Comparison of ENCODE assay signal across 24 cellular contexts in the genomic region with DNA sequence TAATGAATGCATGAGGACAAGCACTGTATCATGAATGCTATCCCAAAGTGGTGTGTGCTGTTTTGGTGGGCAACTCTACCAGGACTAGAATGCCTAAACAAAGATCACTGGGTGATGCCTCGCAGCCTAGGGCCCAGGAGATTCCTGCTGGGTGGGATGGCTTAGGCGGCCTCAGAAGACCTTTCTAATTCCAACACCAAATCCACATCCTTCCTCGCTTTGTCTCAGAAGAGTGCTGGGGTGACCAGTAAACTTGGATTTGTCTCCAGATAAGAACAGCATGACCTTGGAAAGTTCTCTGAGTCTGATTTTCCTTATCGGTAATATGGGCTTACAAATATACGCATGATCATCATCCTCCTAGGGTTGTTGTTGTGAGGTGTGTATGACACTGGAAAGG.
DNase-seq lines count a peak whose midpoint lies in the region; ATAC-seq and TF ChIP-seq lines count a peak whose summit lies in the region.
"Had no signal": no experiment of that assay in that cellular context is flagged by ENCODE, and none has a peak within 500 bp of the region (broad histone marks: within the 10 kb centered on the region; RNA-seq: fewer than 3 reads in every experiment).

No MANE protein-coding gene starts in this region.

- no peak overlapping the region for H3K18ac ChIP-seq in mesendoderm (ENCODE audit: low read length)

- H3K27ac ChIP-seq in heart right ventricle (peak overlapping the region in 7 of 10 donors; percentile 28 to 68 (median 45)), right cardiac atrium (ENCODE audit: low read length) (no peak overlapping the region), mesendoderm (ENCODE audit: low read depth, low read length) (no peak overlapping the region)
- H3K27ac ChIP-seq: BLaER1 had no signal

- H4K8ac ChIP-seq in mesendoderm (ENCODE audit: low read depth, low read length) = no peak overlapping the region

- no peak overlapping the region for H2BK5ac ChIP-seq in mesendoderm (ENCODE audit: low read length)

- intact Hi-C loops in heart right ventricle (cut with DNase I) = loop anchor here in 1 of 10 donors (5.0 kb wide), 1 partner anchor 34 kb away; no protein-coding TSS in a partner anchor
- intact Hi-C loops in cardiac septum (cut with DNase I) = no loop called here
- intact Hi-C loops in left ventricle myocardium superior (cut with micrococcal nuclease) = no loop called here
- intact Hi-C loops in right cardiac atrium (cut with DNase I) = no loop called here

- no peak for TF ChIP-seq CTCF in heart right ventricle (IDR thresholded peaks at IDR 0.05)

- no peak overlapping the region for H2BK15ac ChIP-seq in mesendoderm (replicated peaks; ENCODE audit: low read depth)

- ATAC-seq in heart right ventricle (peak; percentile 44 to 86 (median 72)), left ventricle myocardium superior (peak; percentile 31), right cardiac atrium (no peak), HG02588 (IDR thresholded peaks at IDR 0.05; ENCODE audit: unreplicated experiment) (no peak)
- ATAC-seq: GM12878 had no signal

- H4K5ac ChIP-seq in mesendoderm (ENCODE audit: low read length) = no peak overlapping the region

- H3K27me3 ChIP-seq in heart right ventricle = no peaks in the 10 kb centered on the region
- no peaks in the 10 kb centered on the region for H3K27me3 ChIP-seq in right cardiac atrium (ENCODE audit: control insufficient read depth, insufficient read depth)
- no peaks in the 10 kb centered on the region for H3K27me3 ChIP-seq in mesendoderm (ENCODE audit: insufficient read depth, low read length, poor library complexity)
- H3K27me3 ChIP-seq: BE2C, BLaER1 had no signal

- H3K9me3 ChIP-seq in heart right ventricle (no peaks in the 10 kb centered on the region), right cardiac atrium (ENCODE audit: control insufficient read depth, low read length) (no peaks in the 10 kb centered on the region)
- H3K9me3 ChIP-seq: BE2C, BLaER1 had no signal

- H3K79me1 ChIP-seq in mesendoderm (ENCODE audit: low read length) = no peaks in the 10 kb centered on the region

- H2BK120ac ChIP-seq in mesendoderm (ENCODE audit: low read depth, low read length) = no peak overlapping the region

- H3K4ac ChIP-seq in mesendoderm (ENCODE audit: low read depth, low read length) = no peak overlapping the region

- H2AK5ac ChIP-seq in mesendoderm (ENCODE audit: low read length) = no peak overlapping the region

- DNase-seq in heart right ventricle (no peak), cardiac septum (ENCODE audit: low spot score) (no peak), left ventricle myocardium superior (no peak), right cardiac atrium (no peak), mesendoderm (peak; percentile 42)
- no peak for DNase-seq in NK-92 treated with Interleukin-12 subunit alpha and Interleukin-12 subunit beta, amount 100 ng/mL, for 24 hours (lab: John Stamatoyannopoulos, UW)
- DNase-seq: 8988T; ACHN; BE2C; C1 segment of cervical spinal cord; CD4-positive, alpha-beta memory T cell; CD4-positive, CD25-positive, alpha-beta regulatory T cell; CD8-positive, alpha-beta memory T cell; COR-L47; DMS 273 treated with DMSO at 0.1 percent for 48 hours; DMS153; DMS53; DMS79; DND-41; EL; GDM1 had no signal

- no peak overlapping the region for H3K23ac ChIP-seq in mesendoderm (ENCODE audit: low read length)

- H3K79me2 ChIP-seq in mesendoderm (ENCODE audit: control insufficient read depth, insufficient read depth, low read length) = no peaks in the 10 kb centered on the region

- H3K4me1 ChIP-seq in heart right ventricle = peaks cover 0 to 19% (median 0%) of the 10 kb centered on the region in 9 donors
- H3K4me1 ChIP-seq in right cardiac atrium (ENCODE audit: control insufficient read depth, insufficient read depth, low read length) = no peaks in the 10 kb centered on the region
- no peaks in the 10 kb centered on the region for H3K4me1 ChIP-seq in mesendoderm (ENCODE audit: control insufficient read depth, low read depth, low read length)
- H3K4me1 ChIP-seq: BE2C, BLaER1 had no signal

- 65 to 73% methylated on average over 5 of the region's 5 CpGs for WGBS in heart right ventricle, 2 donors
- 71% methylated on average over 5 of the region's 5 CpGs for WGBS in right cardiac atrium
- WGBS in mesendoderm (ENCODE audit: extremely low coverage, insufficient coverage, low lambda C conversion rate) = no CpG with 5 or more reads among the region's 5 CpGs

- H3K4me3 ChIP-seq in heart right ventricle = no peak overlapping the region
- H3K4me3 ChIP-seq in right cardiac atrium (ENCODE audit: low read length) = no peak overlapping the region
- H3K4me3 ChIP-seq in mesendoderm (ENCODE audit: low read length) = no peak overlapping the region
- H3K4me3 ChIP-seq: BLaER1, GM12878 had no signal

- H3K9ac ChIP-seq in mesendoderm (ENCODE audit: low read length) = no peak overlapping the region
- H3K9ac ChIP-seq: BLaER1 had no signal

- H3K36me3 ChIP-seq in heart right ventricle (no peaks in the 10 kb centered on the region), mesendoderm (ENCODE audit: control insufficient read depth, insufficient read depth, low read length) (no peaks in the 10 kb centered on the region)
- H3K36me3 ChIP-seq: BE2C, BLaER1 had no signal

- no peak overlapping the region for H3K56ac ChIP-seq in mesendoderm (ENCODE audit: low read length)

- no peak overlapping the region for H3K4me2 ChIP-seq in mesendoderm (ENCODE audit: low read length)
- H3K4me2 ChIP-seq: BLaER1 had no signal

Comparison
In these comparisons a context has a peak if more than half of its experiments do, and no peak if none do; other contexts are left out.
1. ATAC-seq: peak in heart right ventricle (8 of 8) and left ventricle myocardium superior (single experiment); none in right cardiac atrium (0 of 2) and HG02588 (single experiment).
2. H3K27ac ChIP-seq: peak in heart right ventricle (7 of 10); none in right cardiac atrium (single experiment) and mesendoderm (single experiment).